ENCODE assay signal across 16 cellular contexts in genomic region chr16:79169239-79169638, GRCh38.
DNase-seq lines count a peak whose midpoint lies in the region; ATAC-seq, FAIRE-seq and TF ChIP-seq lines count a peak whose summit lies in the region.
"Had no signal": no experiment of that assay in that cellular context is flagged by ENCODE, and none has a peak within 500 bp of the region (broad histone marks: within the 10 kb centered on the region; RNA-seq: fewer than 3 reads in every experiment).

No MANE protein-coding gene starts in this region.

- H3K36me3 Mint-ChIP-seq in activated CD4-positive, alpha-beta T cell treated with anti-CD3 and anti-CD28 coated beads for 36 hours (ENCODE audit: low read depth): peaks cover 4% of the 10 kb centered on the region
- H3K36me3 Mint-ChIP-seq: type B pancreatic cell had no signal

- H3K9ac ChIP-seq in GM12878 (ENCODE audit: control insufficient read depth, insufficient read depth, low read length) (no peak overlapping the region), neural cell (ENCODE audit: low read length) (no peak overlapping the region), MM.1S (ENCODE audit: low read length) (no peak overlapping the region)

- H3K4me2 ChIP-seq in GM12878 (ENCODE audit: control insufficient read depth, insufficient read depth): no peak overlapping the region
- no peak overlapping the region for H3K4me2 ChIP-seq in neural cell (ENCODE audit: low read length)
- no peak overlapping the region for H3K4me2 ChIP-seq in MM.1S (ENCODE audit: low read depth, low read length)

- H3K27me3 Mint-ChIP-seq in activated CD4-positive, alpha-beta T cell treated with anti-CD3 and anti-CD28 coated beads for 36 hours: no peaks in the 10 kb centered on the region
- H3K27me3 Mint-ChIP-seq: type B pancreatic cell had no signal

- POLR2A ChIA-PET in activated CD4-positive, alpha-beta T cell treated with anti-CD3 and anti-CD28 coated beads for 36 hours (lab: Charles Lee): no interaction called here
- POLR2A ChIA-PET in GM12878 (lab: Charles Lee) (no interaction called here), GM10248 (lab: Yijun Ruan, JAX) (no interaction called here)

- no peak for TF ChIP-seq CTCF in NB4 (IDR thresholded peaks at IDR 0.05; ENCODE audit: low read depth, low read length)
- TF ChIP-seq CTCF in GM12878 (IDR thresholded peaks at IDR 0.05 in 2 of 3, conservative IDR thresholded peaks at IDR 0.05 in 1 of 3; ENCODE audit: control insufficient read depth in 2 of 3, extremely low read depth in 1 of 3, insufficient read depth in 1 of 3, low read depth in 3 of 3, low read length in 3 of 3): no peak
- TF ChIP-seq CTCF in neural cell (IDR thresholded peaks at IDR 0.05; ENCODE audit: poor library complexity, severe bottlenecking): peak; percentile 20
- TF ChIP-seq CTCF in GM10248 (IDR thresholded peaks at IDR 0.05; ENCODE audit: control extremely low read depth, extremely low read depth, low read depth, missing control alignments): no peak
- TF ChIP-seq CTCF in MM.1S (IDR thresholded peaks at IDR 0.05; ENCODE audit: low read length): no peak

- no peak overlapping the region for H3K4me3 ChIP-seq in NB4 (ENCODE audit: low read depth, low read length)
- no peak overlapping the region for H3K4me3 ChIP-seq in GM12878
- no peak overlapping the region for H3K4me3 ChIP-seq in neural cell (ENCODE audit: low read length)
- H3K4me3 ChIP-seq in MM.1S (ENCODE audit: low read length): no peak overlapping the region
- H3K4me3 ChIP-seq: body of pancreas had no signal

- peak; percentile 61 for DNase-seq in activated CD4-positive, alpha-beta T cell treated with anti-CD3 and anti-CD28 coated beads for 36 hours
- no peak for DNase-seq in activated CD4-positive, alpha-beta T cell treated with anti-CD3 and anti-CD28 coated beads, Interleukin-2, amount 50 U/mL, for 1 hour
- DNase-seq in NB4 (ENCODE audit: low read depth) (peak; percentile 66), GM12878 (ENCODE audit: low read depth, low spot score) (no peak), GM10248 (ENCODE audit: extremely low spot score) (no peak), MM.1S (no peak)
- DNase-seq: activated T-cell treated with anti-CD3 and anti-CD28 coated beads for 4 hours; body of pancreas; effector memory CD4-positive, alpha-beta T cell; NCI-H1436; NCI-H524 treated with DMSO at 0.1 percent for 48 hours; T1000 had no signal

- H3K36me3 ChIP-seq in GM12878 (ENCODE audit: control insufficient read depth in 2 of 2, insufficient read depth in 2 of 2, low read length in 1 of 2) (no peaks in the 10 kb centered on the region), neural cell (ENCODE audit: insufficient read depth, low read length) (no peaks in the 10 kb centered on the region), MM.1S (replicated peaks; ENCODE audit: insufficient read depth, low read length) (no peaks in the 10 kb centered on the region)

- peaks cover 3% of the 10 kb centered on the region for H3K4me1 Mint-ChIP-seq in activated CD4-positive, alpha-beta T cell treated with anti-CD3 and anti-CD28 coated beads for 36 hours

- H3K27ac Mint-ChIP-seq in activated CD4-positive, alpha-beta T cell treated with anti-CD3 and anti-CD28 coated beads for 36 hours: peak overlapping the region; percentile 63
- H3K27ac Mint-ChIP-seq: type B pancreatic cell had no signal

- RAD21 ChIA-PET in GM12878 (lab: Charles Lee; ENCODE audit: unreplicated experiment): interaction anchor here (0.6 kb wide), 1 partner anchor 159 kb away, joined by 4 read pairs; no protein-coding TSS in a partner anchor

- SMC1A ChIA-PET in GM12878 (lab: Charles Lee; ENCODE audit: uncharacterized antibody, unreplicated experiment): interaction anchor here (1.0 kb wide), 1 partner anchor 26 kb away, joined by 4 read pairs; no protein-coding TSS in a partner anchor

- H3K79me2 ChIP-seq in GM12878 (ENCODE audit: control insufficient read depth, insufficient read depth, low read length) (no peaks in the 10 kb centered on the region), neural cell (replicated peaks; ENCODE audit: insufficient read depth, low read length) (no peaks in the 10 kb centered on the region), MM.1S (ENCODE audit: low read length) (no peaks in the 10 kb centered on the region)

- H4K20me1 ChIP-seq in GM12878 (ENCODE audit: control insufficient read depth, insufficient read depth) (no peaks in the 10 kb centered on the region), neural cell (ENCODE audit: insufficient read depth) (no peaks in the 10 kb centered on the region), MM.1S (ENCODE audit: insufficient read depth, low read length) (no peaks in the 10 kb centered on the region)

- H3F3A ChIP-seq in neural cell (ENCODE audit: insufficient read depth, low read length, poor library complexity, severe bottlenecking) (no peaks in the 10 kb centered on the region), MM.1S (ENCODE audit: insufficient read depth, low read length) (no peaks in the 10 kb centered on the region)

- CTCF ChIA-PET in activated CD4-positive, alpha-beta T cell treated with anti-CD3 and anti-CD28 coated beads for 36 hours (lab: Charles Lee): interaction anchor here (0.6 to 0.9 kb wide), 2 partner anchors 40 to 48 kb away, joined by 3 read pairs; no protein-coding TSS in a partner anchor
- CTCF ChIA-PET in GM12878 (lab: Yijun Ruan, JAX): no interaction called here
- CTCF ChIA-PET in GM10248 (lab: Yijun Ruan, JAX): interaction anchor here (1.0 kb wide), 1 partner anchor 21 kb away, joined by 3 read pairs; no protein-coding TSS in a partner anchor

- H3K27me3 ChIP-seq in GM12878 (replicated peaks in 1 of 2; ENCODE audit: control insufficient read depth in 2 of 2, insufficient read depth in 2 of 2, low read length in 1 of 2) (no peaks in the 10 kb centered on the region; a peak in 1 of 4 replicates), neural cell (ENCODE audit: insufficient read depth, low read depth, low read length) (no peaks in the 10 kb centered on the region), MM.1S (replicated peaks; ENCODE audit: insufficient read depth, low read length) (no peaks in the 10 kb centered on the region)
- H3K27me3 ChIP-seq: body of pancreas had no signal

- TF ChIP-seq RAD21 in GM12878 (IDR thresholded peaks at IDR 0.05; ENCODE audit: insufficient read depth, low read depth, low read length) (no peak), neural cell (conservative IDR thresholded peaks at IDR 0.05) (no peak)

- H3K9me2 ChIP-seq in neural cell (ENCODE audit: insufficient read depth, low read length) (no peaks in the 10 kb centered on the region), MM.1S (replicated peaks; ENCODE audit: insufficient read depth, low read length) (no peaks in the 10 kb centered on the region)

- TF ChIP-seq POLR2A in NB4 (IDR thresholded peaks at IDR 0.05; ENCODE audit: extremely low read depth, insufficient read length) (no peak), GM12878 (IDR thresholded peaks at IDR 0.05; ENCODE audit: low read depth, low read length) (no peak)

- intact Hi-C loops in activated CD4-positive, alpha-beta T cell treated with anti-CD3 and anti-CD28 coated beads for 36 hours (cut with DNase I, micrococcal nuclease): no loop called here
- intact Hi-C loops in GM12878 (cut with micrococcal nuclease; ENCODE audit: unreplicated experiment): no loop called here

- TF ChIP-seq EP300 in GM12878 (IDR thresholded peaks at IDR 0.05; ENCODE audit: borderline replicate concordance in 1 of 2, control insufficient read depth in 1 of 2, low read depth in 2 of 2, low read length in 2 of 2): no peak; a peak in 1 of 4 replicates
- TF ChIP-seq EP300 in neural cell (conservative IDR thresholded peaks at IDR 0.05; ENCODE audit: poor library complexity, severe bottlenecking): no peak

- WGBS in GM12878 (ENCODE audit: insufficient coverage, insufficient replicate concordance, low lambda C conversion rate, missing lambda C conversion rate): 0% methylated on average over 2 of the region's 2 CpGs

- H3K4me1 ChIP-seq in GM12878 (ENCODE audit: control insufficient read depth, insufficient read depth, low read length): no peaks in the 10 kb centered on the region
- no peaks in the 10 kb centered on the region for H3K4me1 ChIP-seq in MM.1S (ENCODE audit: low read length)
- H3K4me1 ChIP-seq: body of pancreas had no signal

- H2AFZ ChIP-seq in GM12878 (ENCODE audit: control insufficient read depth, low read depth, low read length): no peak overlapping the region
- no peak overlapping the region for H2AFZ ChIP-seq in neural cell (ENCODE audit: low read depth, low read length)
- H2AFZ ChIP-seq in MM.1S (ENCODE audit: low read length): no peak overlapping the region

- peak; percentile 57 for ATAC-seq in activated CD4-positive, alpha-beta T cell treated with anti-CD3 and anti-CD28 coated beads for 36 hours
- no peak for ATAC-seq in GM12878
- no peak for ATAC-seq in HG02970 (IDR thresholded peaks at IDR 0.05; ENCODE audit: low FRiP score, unreplicated experiment)
- ATAC-seq: body of pancreas had no signal

- no peak for FAIRE-seq in GM12878 (lab: Jason Lieb, UNC)
- FAIRE-seq: D721Med had no signal

- H3K4me3 Mint-ChIP-seq in activated CD4-positive, alpha-beta T cell treated with anti-CD3 and anti-CD28 coated beads for 36 hours: no peak overlapping the region
- H3K4me3 Mint-ChIP-seq: type B pancreatic cell had no signal

- no peak overlapping the region for H3K27ac ChIP-seq in GM12878 (ENCODE audit: control insufficient read depth, insufficient read depth)
- H3K27ac ChIP-seq in neural cell (ENCODE audit: low read length): no peak overlapping the region
- no peak overlapping the region for H3K27ac ChIP-seq in MM.1S (ENCODE audit: low read length)
- H3K27ac ChIP-seq: body of pancreas had no signal

- in situ Hi-C loops in GM12878 (cut with MboI): no loop called here

- H3K9me3 Mint-ChIP-seq in activated CD4-positive, alpha-beta T cell treated with anti-CD3 and anti-CD28 coated beads for 36 hours (ENCODE audit: low read depth): peaks cover 10% of the 10 kb centered on the region

- no peaks in the 10 kb centered on the region for H3K9me3 ChIP-seq in GM12878 (replicated peaks; ENCODE audit: control insufficient read depth, insufficient read depth, low read length)
- H3K9me3 ChIP-seq in neural cell (ENCODE audit: low read length): peaks cover 3% of the 10 kb centered on the region
- no peaks in the 10 kb centered on the region for H3K9me3 ChIP-seq in MM.1S (replicated peaks; ENCODE audit: insufficient read depth, low read length)
- H3K9me3 ChIP-seq: body of pancreas had no signal

- no TSS peak for BruUV-seq in GM12878 (replicated peaks; lab: Mats Ljungman, UMichigan)

TF ChIP-seq in GM12878, 131 proteins besides CTCF, POLR2A, EP300 and RAD21 (continues in another document):
- TF ChIP-seq MEF2B (IDR thresholded peaks at IDR 0.05; ENCODE audit: partially characterized antibody, poor library complexity, severe bottlenecking): peak; percentile 61

TF ChIP-seq in neural cell, 6 proteins besides CTCF, POLR2A, EP300 and RAD21 (continues in another document):
- no peak for TF ChIP-seq POLR2AphosphoS5 (IDR thresholded peaks at IDR 0.05)
- TF ChIP-seq MXI1 (conservative IDR thresholded peaks at IDR 0.05; ENCODE audit: poor library complexity, severe bottlenecking): no peak
- no peak for TF ChIP-seq SMC3 (conservative IDR thresholded peaks at IDR 0.05; ENCODE audit: poor library complexity)
- no peak for TF ChIP-seq EZH2 (IDR thresholded peaks at IDR 0.05; ENCODE audit: borderline replicate concordance, insufficient read depth, low read length, poor library complexity, severe bottlenecking)
- no peak for TF ChIP-seq TAF1 (IDR thresholded peaks at IDR 0.05; ENCODE audit: low read depth)

Comparison
In these comparisons a context has a peak if more than half of its experiments do, and no peak if none do; other contexts are left out.
1. DNase-seq: peak in activated CD4-positive, alpha-beta T cell treated with anti-CD3 and anti-CD28 coated beads for 36 hours (single experiment) and NB4 (single experiment); none in activated CD4-positive, alpha-beta T cell treated with anti-CD3 and anti-CD28 coated beads, Interleukin-2, amount 50 U/mL, for 1 hour (single experiment), GM12878 (single experiment), GM10248 (single experiment) and MM.1S (single experiment).